ENCODE assay signal across 1 cellular context in genomic region chr20:34701405-34702085, GRCh38.
A peak's percentile ranks its signal among the peaks of the same experiment; 100 is the strongest.
TF ChIP-seq lines count a peak whose summit lies in the region.

No MANE protein-coding gene starts in this region.

TF ChIP-seq in HepG2, 621 proteins besides CTCF, POLR2A, EP300 and RAD21 (continues in another document):
- TF ChIP-seq ZNF883 (CRISPR knock-in tag; IDR thresholded peaks at IDR 0.05; ENCODE audit: not compliant biosample characterization) = no peak
- TF ChIP-seq ZMAT3 (CRISPR knock-in tag; conservative IDR thresholded peaks at IDR 0.05) = no peak
- no peak for TF ChIP-seq ZNF543 (CRISPR knock-in tag; IDR thresholded peaks at IDR 0.05)
- TF ChIP-seq, protein P1, sequence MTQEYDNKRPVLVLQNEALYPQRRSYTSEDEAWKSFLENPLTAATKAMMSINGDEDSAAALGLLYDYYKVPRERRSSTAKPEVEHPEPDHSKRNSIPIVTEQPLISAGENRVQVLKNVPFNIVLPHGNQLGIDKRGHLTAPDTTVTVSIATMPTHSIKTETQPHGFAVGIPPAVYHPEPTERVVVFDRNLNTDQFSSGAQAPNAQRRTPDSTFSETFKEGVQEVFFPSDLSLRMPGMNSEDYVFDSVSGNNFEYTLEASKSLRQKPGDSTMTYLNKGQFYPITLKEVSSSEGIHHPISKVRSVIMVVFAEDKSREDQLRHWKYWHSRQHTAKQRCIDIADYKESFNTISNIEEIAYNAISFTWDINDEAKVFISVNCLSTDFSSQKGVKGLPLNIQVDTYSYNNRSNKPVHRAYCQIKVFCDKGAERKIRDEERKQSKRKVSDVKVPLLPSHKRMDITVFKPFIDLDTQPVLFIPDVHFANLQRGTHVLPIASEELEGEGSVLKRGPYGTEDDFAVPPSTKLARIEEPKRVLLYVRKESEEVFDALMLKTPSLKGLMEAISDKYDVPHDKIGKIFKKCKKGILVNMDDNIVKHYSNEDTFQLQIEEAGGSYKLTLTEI (CRISPR knock-in tag; conservative IDR thresholded peaks at IDR 0.05) = no peak
- TF ChIP-seq, protein P2, sequence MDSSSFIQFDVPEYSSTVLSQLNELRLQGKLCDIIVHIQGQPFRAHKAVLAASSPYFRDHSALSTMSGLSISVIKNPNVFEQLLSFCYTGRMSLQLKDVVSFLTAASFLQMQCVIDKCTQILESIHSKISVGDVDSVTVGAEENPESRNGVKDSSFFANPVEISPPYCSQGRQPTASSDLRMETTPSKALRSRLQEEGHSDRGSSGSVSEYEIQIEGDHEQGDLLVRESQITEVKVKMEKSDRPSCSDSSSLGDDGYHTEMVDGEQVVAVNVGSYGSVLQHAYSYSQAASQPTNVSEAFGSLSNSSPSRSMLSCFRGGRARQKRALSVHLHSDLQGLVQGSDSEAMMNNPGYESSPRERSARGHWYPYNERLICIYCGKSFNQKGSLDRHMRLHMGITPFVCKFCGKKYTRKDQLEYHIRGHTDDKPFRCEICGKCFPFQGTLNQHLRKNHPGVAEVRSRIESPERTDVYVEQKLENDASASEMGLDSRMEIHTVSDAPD (CRISPR knock-in tag; IDR thresholded peaks at IDR 0.05) = 0 out of 2 replicates have a peak, but pooled peaks have one; percentile 10
- no peak for TF ChIP-seq ZSCAN22 (CRISPR knock-in tag; IDR thresholded peaks at IDR 0.05)
- TF ChIP-seq BCL3 (CRISPR knock-in tag; IDR thresholded peaks at IDR 0.05) = 0 out of 2 replicates have a peak, but pooled peaks have one; percentile 28
- TF ChIP-seq MAFG (CRISPR knock-in tag; IDR thresholded peaks at IDR 0.05) = no peak
- no peak for TF ChIP-seq SOX5 (CRISPR knock-in tag; IDR thresholded peaks at IDR 0.05; ENCODE audit: borderline replicate concordance)
- TF ChIP-seq, protein P3, sequence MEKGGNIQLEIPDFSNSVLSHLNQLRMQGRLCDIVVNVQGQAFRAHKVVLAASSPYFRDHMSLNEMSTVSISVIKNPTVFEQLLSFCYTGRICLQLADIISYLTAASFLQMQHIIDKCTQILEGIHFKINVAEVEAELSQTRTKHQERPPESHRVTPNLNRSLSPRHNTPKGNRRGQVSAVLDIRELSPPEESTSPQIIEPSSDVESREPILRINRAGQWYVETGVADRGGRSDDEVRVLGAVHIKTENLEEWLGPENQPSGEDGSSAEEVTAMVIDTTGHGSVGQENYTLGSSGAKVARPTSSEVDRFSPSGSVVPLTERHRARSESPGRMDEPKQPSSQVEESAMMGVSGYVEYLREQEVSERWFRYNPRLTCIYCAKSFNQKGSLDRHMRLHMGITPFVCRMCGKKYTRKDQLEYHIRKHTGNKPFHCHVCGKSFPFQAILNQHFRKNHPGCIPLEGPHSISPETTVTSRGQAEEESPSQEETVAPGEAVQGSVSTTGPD (CRISPR knock-in tag; IDR thresholded peaks at IDR 0.05) = no peak
- TF ChIP-seq ZNF18 (CRISPR knock-in tag; IDR thresholded peaks at IDR 0.05; ENCODE audit: insufficient replicate concordance) = no peak
- TF ChIP-seq ISL2 (CRISPR knock-in tag; IDR thresholded peaks at IDR 0.05) = no peak
- no peak; the same call in 1 of the 2 replicates for TF ChIP-seq FLYWCH1 (CRISPR knock-in tag; IDR thresholded peaks at IDR 0.05)
- TF ChIP-seq PRDM10 (CRISPR knock-in tag; IDR thresholded peaks at IDR 0.05; ENCODE audit: low read depth) = 0 out of 2 replicates have a peak, but pooled peaks have one; percentile 2
- TF ChIP-seq, protein P4, sequence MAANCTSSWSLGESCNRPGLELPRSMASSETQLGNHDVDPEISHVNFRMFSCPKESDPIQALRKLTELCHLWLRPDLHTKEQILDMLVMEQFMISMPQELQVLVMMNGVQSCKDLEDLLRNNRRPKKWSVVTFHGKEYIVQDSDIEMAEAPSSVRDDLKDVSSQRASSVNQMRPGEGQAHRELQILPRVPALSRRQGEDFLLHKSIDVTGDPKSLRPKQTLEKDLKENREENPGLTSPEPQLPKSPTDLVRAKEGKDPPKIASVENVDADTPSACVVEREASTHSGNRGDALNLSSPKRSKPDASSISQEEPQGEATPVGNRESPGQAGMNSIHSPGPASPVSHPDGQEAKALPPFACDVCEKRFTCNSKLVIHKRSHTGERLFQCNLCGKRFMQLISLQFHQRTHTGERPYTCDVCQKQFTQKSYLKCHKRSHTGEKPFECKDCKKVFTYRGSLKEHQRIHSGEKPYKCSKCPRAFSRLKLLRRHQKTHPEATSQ (CRISPR knock-in tag; IDR thresholded peaks at IDR 0.05; ENCODE audit: borderline replicate concordance) = no peak
- TF ChIP-seq KLF13 (CRISPR knock-in tag; IDR thresholded peaks at IDR 0.05) = no peak
- TF ChIP-seq HINFP (CRISPR knock-in tag; IDR thresholded peaks at IDR 0.05; ENCODE audit: low read depth) = no peak
- no peak for TF ChIP-seq ZNF367 (CRISPR knock-in tag; IDR thresholded peaks at IDR 0.05; ENCODE audit: borderline replicate concordance)
- TF ChIP-seq, protein P5, sequence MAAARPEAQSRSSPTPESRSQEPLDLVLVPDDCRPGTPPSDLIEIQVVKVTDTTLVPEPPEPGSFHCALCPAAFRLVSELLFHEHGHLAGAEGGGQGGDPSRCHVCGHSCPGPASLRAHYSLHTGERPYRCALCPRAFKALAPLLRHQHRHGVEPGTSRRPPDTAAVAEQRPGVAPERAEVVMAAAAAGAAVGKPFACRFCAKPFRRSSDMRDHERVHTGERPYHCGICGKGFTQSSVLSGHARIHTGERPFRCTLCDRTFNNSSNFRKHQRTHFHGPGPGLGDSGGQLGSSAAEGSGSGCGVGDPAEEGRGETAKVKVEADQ (CRISPR knock-in tag; IDR thresholded peaks at IDR 0.05; ENCODE audit: borderline replicate concordance) = no peak
- TF ChIP-seq FOXC1 (CRISPR knock-in tag; IDR thresholded peaks at IDR 0.05; ENCODE audit: borderline replicate concordance) = no peak
- no peak for TF ChIP-seq EEA1 (CRISPR knock-in tag; IDR thresholded peaks at IDR 0.05; ENCODE audit: borderline replicate concordance)
- TF ChIP-seq ZNF296 (CRISPR knock-in tag; conservative IDR thresholded peaks at IDR 0.05) = no peak
- TF ChIP-seq ZNF691 (CRISPR knock-in tag; IDR thresholded peaks at IDR 0.05; ENCODE audit: borderline replicate concordance, low read depth) = no peak
- TF ChIP-seq ZNF510 (CRISPR knock-in tag; IDR thresholded peaks at IDR 0.05; ENCODE audit: low read depth) = no peak
- no peak for TF ChIP-seq ZBTB3 (CRISPR knock-in tag; IDR thresholded peaks at IDR 0.05; ENCODE audit: borderline replicate concordance, low read depth)
- TF ChIP-seq JUNB (CRISPR knock-in tag; IDR thresholded peaks at IDR 0.05; ENCODE audit: borderline replicate concordance) = no peak
- TF ChIP-seq, protein P6, sequence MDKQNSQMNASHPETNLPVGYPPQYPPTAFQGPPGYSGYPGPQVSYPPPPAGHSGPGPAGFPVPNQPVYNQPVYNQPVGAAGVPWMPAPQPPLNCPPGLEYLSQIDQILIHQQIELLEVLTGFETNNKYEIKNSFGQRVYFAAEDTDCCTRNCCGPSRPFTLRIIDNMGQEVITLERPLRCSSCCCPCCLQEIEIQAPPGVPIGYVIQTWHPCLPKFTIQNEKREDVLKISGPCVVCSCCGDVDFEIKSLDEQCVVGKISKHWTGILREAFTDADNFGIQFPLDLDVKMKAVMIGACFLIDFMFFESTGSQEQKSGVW (CRISPR knock-in tag; IDR thresholded peaks at IDR 0.05; ENCODE audit: borderline replicate concordance) = no peak
- TF ChIP-seq ZBTB7A (CRISPR knock-in tag; IDR thresholded peaks at IDR 0.05) = no peak
- no peak for TF ChIP-seq SRF (IDR thresholded peaks at IDR 0.05; ENCODE audit: low read depth, low read length)
- TF ChIP-seq U2AF1 (optimal IDR thresholded peaks at IDR 0.05; ENCODE audit: low read depth, low read length) = no peak
- no peak for TF ChIP-seq ZNF546 (CRISPR knock-in tag; conservative IDR thresholded peaks at IDR 0.05)
- no peak for TF ChIP-seq RARG (CRISPR knock-in tag; IDR thresholded peaks at IDR 0.05; ENCODE audit: low read depth)
- TF ChIP-seq TFE3 (CRISPR knock-in tag; IDR thresholded peaks at IDR 0.05) = no peak
- no peak for TF ChIP-seq ZSCAN12 (CRISPR knock-in tag; IDR thresholded peaks at IDR 0.05)
- TF ChIP-seq FOXP4 (CRISPR knock-in tag; IDR thresholded peaks at IDR 0.05) = no peak
- TF ChIP-seq AGO1 (IDR thresholded peaks at IDR 0.05; ENCODE audit: low read depth, low read length, poor library complexity, severe bottlenecking) = no peak
- 0 out of 2 replicates have a peak, but pooled peaks have one; percentile 8 for TF ChIP-seq SAP130 (CRISPR knock-in tag; IDR thresholded peaks at IDR 0.05; ENCODE audit: low read depth)
